ENCODE assay signal across 27 cellular contexts in the genomic region with DNA sequence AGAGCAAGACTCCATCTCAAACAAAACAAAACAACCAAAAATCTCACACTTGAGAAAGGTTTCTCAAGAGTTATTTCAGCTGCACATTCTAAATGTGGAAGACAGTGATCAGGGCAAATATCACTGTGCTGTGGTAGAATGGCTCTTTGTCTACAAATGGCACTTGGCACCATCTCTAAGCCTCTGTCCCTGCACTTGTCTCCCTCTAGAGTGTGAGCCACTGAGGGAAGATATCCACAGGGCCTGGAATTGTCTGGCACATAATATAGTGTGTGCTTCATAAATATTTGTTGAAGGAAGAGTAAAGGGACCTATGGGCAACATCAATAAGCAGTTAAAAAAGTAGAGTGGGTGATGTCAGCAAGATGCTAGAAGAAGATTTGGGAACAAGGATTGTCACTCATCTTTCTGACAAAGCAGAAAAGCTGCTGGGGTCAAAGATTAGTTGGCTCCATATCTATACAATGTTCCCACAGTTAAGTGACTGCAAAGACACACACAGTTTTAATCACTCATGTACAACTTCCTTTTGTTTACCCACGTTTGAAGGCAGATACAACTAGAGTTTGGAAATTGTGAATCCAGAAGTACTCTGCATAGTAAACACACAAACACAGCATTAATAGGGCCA. TPM values are rescaled to one million over a fixed set of nuclear protein-coding genes. Genes with fewer than 3 reads are reported as not detected.
"Had no signal": no experiment of that assay in that cellular context is flagged by ENCODE, and none has a peak within 500 bp of the region (broad histone marks: within the 10 kb centered on the region; RNA-seq: fewer than 3 reads in every experiment).

No MANE protein-coding gene starts in this region.

- ATAC-seq: activated CD8-positive, alpha-beta memory T cell treated with anti-CD3 and anti-CD28 coated beads, Interleukin-2, amount 10 ng/mL, durations not matched to agents 7 days and 5 days had no signal

- DNase-seq: activated CD4-positive, alpha-beta memory T cell treated with anti-CD3 and anti-CD28 coated beads, Interleukin-2, amount 10 ng/mL, durations not matched to agents 7 days and 5 days; activated CD4-positive, alpha-beta T cell treated with anti-CD3 and anti-CD28 coated beads for 1 hour; activated CD4-positive, alpha-beta T cell treated with anti-CD3 and anti-CD28 coated beads for 48 hours; activated CD4-positive, CD25-positive, alpha-beta regulatory T cell; activated CD8-positive, alpha-beta memory T cell treated with anti-CD3 and anti-CD28 coated beads for 24 hours; activated CD8-positive, alpha-beta memory T cell treated with anti-CD3 and anti-CD28 coated beads, Interleukin-2, amount 10 ng/mL, durations not matched to agents 7 days and 5 days; activated CD8-positive, alpha-beta memory T cell treated with anti-CD3 and anti-CD28 coated beads, Interleukin-2, amount 50 U/mL, for 48 hours; activated effector memory CD4-positive, alpha-beta T cell treated with anti-CD3 and anti-CD28 coated beads, Interleukin-2, amount 50 U/mL, for 16 hours; activated naive CD4-positive, alpha-beta T cell; activated naive CD4-positive, alpha-beta T cell treated with anti-CD3 and anti-CD28 coated beads, Interleukin-2, amount 50 U/mL, for 16 hours; activated naive CD8-positive, alpha-beta T cell treated with anti-CD3 and anti-CD28 coated beads for 36 hours; activated T-cell treated with anti-CD3 and anti-CD28 coated beads, Interleukin-2, amount 50 U/mL, for 48 hours; IMR-90; Karpas-422; KBM-7; NCI-H1105; NCI-H1417 treated with DMSO at 0.1 percent for 48 hours; NCI-H187 treated with DMSO at 0.1 percent for 48 hours; NCI-H345; NCI-H524 treated with DMSO at 0.1 percent for 48 hours; PC-9; Right ventricle myocardium superior; SJCRH30; T1000; WERI-Rb-1 had no signal

RNA-seq across cellular contexts. Expression of gene CD101, which starts 19.1 kb away (rescaled TPM):
- total RNA-seq: ascending aorta, IMR-90, OCI-LY7 had no signal
